20 cellular contexts compared by ENCODE assay signal in the genomic region with DNA sequence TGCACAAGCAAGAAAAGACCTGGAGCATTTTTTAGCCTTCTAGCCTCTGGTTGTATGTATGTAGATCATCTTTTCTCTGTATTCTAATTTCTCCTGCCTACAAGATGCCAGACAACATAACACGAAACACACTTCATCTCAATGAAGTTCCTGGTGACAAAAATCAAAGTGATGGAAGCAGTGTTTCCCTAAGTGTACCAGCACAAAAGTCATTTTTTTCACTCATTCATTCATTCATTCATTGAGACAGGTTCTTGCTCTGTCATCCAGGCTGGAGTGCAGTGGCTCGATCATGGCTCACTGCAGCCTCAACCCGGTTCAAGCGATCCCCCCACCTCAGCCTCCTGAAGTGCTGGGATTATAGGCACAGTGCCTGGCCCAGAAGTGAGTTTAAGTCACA.
DNase-seq lines count a peak whose midpoint lies in the region; ATAC-seq, FAIRE-seq and TF ChIP-seq lines count a peak whose summit lies in the region.
"Had no signal": no experiment of that assay in that cellular context is flagged by ENCODE, and none has a peak within 500 bp of the region (broad histone marks: within the 10 kb centered on the region; RNA-seq: fewer than 3 reads in every experiment).

No MANE protein-coding gene starts in this region.

- H3K9me3 Mint-ChIP-seq in osteocyte (ENCODE audit: unreplicated experiment) = no peaks in the 10 kb centered on the region
- H3K9me3 Mint-ChIP-seq: CD4-positive, CD25-positive, alpha-beta regulatory T cell; CD8-positive, alpha-beta T cell; GM23338; H9 had no signal

- no peaks in the 10 kb centered on the region for H3K79me2 ChIP-seq in K562 (ENCODE audit: control insufficient read depth, insufficient read depth, low read length)

- peaks cover 5% of the 10 kb centered on the region for H3K9me1 ChIP-seq in K562 (ENCODE audit: control insufficient read depth, insufficient read depth, low read length)

- TF ChIP-seq EP300 in K562 (IDR thresholded peaks at IDR 0.05; ENCODE audit: low read length) (no peak), suprapubic skin (IDR thresholded peaks at IDR 0.05) (no peak)

- 28% methylated on average over 4 of the region's 4 CpGs for WGBS in K562 (ENCODE audit: insufficient coverage, low coverage, missing lambda C conversion rate)
- WGBS in suprapubic skin = 93% methylated on average over 4 of the region's 4 CpGs

- peak overlapping the region in 1 of 2 experiments; percentile 37; a peak in 2 of 4 replicates for H3K9ac ChIP-seq in K562 (ENCODE audit: insufficient read depth in 1 of 2, low read depth in 2 of 2, low read length in 2 of 2)
- H3K9ac ChIP-seq: BLaER1 had no signal

- H4K20me1 ChIP-seq in K562 (replicated peaks; ENCODE audit: control insufficient read depth, insufficient read depth, low read length) = no peaks in the 10 kb centered on the region
- H4K20me1 ChIP-seq: BLaER1 had no signal

- peak overlapping the region; percentile 45 for H3K27ac Mint-ChIP-seq in osteocyte (ENCODE audit: unreplicated experiment)
- H3K27ac Mint-ChIP-seq: B cell; CD8-positive, alpha-beta T cell; GM23338 had no signal

- peak; percentile 20 for ATAC-seq in K562
- ATAC-seq: CD8-positive, alpha-beta T cell; GM23338; HCT116 had no signal

- peak overlapping the region; percentile 60 for H3K4me2 ChIP-seq in K562 (ENCODE audit: insufficient read depth, low read length)
- H3K4me2 ChIP-seq: BLaER1, GM23338 had no signal

- POLR2A ChIA-PET in K562 (lab: Yijun Ruan, JAX) = interaction anchor here (0.6 to 1.7 kb wide), 5 partner anchors 12 to 42 kb away, joined by 3 to 7 read pairs (median 4); no protein-coding TSS in a partner anchor

- H3K4me3 ChIP-seq in K562 = no peak overlapping the region
- H3K4me3 ChIP-seq in suprapubic skin = no peak overlapping the region
- H3K4me3 ChIP-seq: BLaER1, GM23338 had no signal

- H3K36me3 ChIP-seq in K562 (ENCODE audit: control insufficient read depth, insufficient read depth, low read length) (peaks cover 13% of the 10 kb centered on the region; the same call in 2 of the 3 replicates), suprapubic skin (peaks cover 9% of the 10 kb centered on the region)

- no peak for TF ChIP-seq CTCF in K562 (IDR thresholded peaks at IDR 0.05 in 2 of 3, conservative IDR thresholded peaks at IDR 0.05 in 1 of 3; ENCODE audit: insufficient read depth in 2 of 3, low read depth in 1 of 3, low read length in 3 of 3)
- TF ChIP-seq CTCF in osteocyte (IDR thresholded peaks at IDR 0.05) = no peak
- TF ChIP-seq CTCF in suprapubic skin (IDR thresholded peaks at IDR 0.05) = no peak

- no peak for FAIRE-seq in K562 (lab: Jason Lieb, UNC)
- FAIRE-seq: D721Med, GM12891, GM18507 had no signal

- peak overlapping the region; percentile 5; the same call in 1 of the 2 replicates for H2AFZ ChIP-seq in K562 (ENCODE audit: low read depth, low read length)
- H2AFZ ChIP-seq: GM23338 had no signal

- peaks cover 44% of the 10 kb centered on the region for H3K4me1 Mint-ChIP-seq in osteocyte (ENCODE audit: unreplicated experiment)
- H3K4me1 Mint-ChIP-seq: B cell had no signal

- peak overlapping the region; percentile 76 for H3K27ac ChIP-seq in K562 (ENCODE audit: extremely low read depth, low read depth, low read length)
- H3K27ac ChIP-seq in suprapubic skin = peak overlapping the region; percentile 6
- H3K27ac ChIP-seq: BLaER1, C4-2B had no signal

- peaks cover 10 to 53% of the 10 kb centered on the region in 2 experiments; a peak in 4 of 5 replicates for H3K4me1 ChIP-seq in K562 (replicated peaks in 1 of 2; ENCODE audit: control insufficient read depth in 2 of 2, insufficient read depth in 2 of 2, low read length in 2 of 2)
- H3K4me1 ChIP-seq in suprapubic skin = peaks cover 30% of the 10 kb centered on the region
- H3K4me1 ChIP-seq: BLaER1 had no signal

- H3K9me3 ChIP-seq in K562 (replicated peaks; ENCODE audit: control insufficient read depth, insufficient read depth, low read depth, low read length) = no peaks in the 10 kb centered on the region
- no peaks in the 10 kb centered on the region for H3K9me3 ChIP-seq in suprapubic skin
- H3K9me3 ChIP-seq: BLaER1 had no signal

- H3K36me3 Mint-ChIP-seq in osteocyte (ENCODE audit: unreplicated experiment) = peaks cover 32% of the 10 kb centered on the region

- no TSS peak for BruUV-seq in K562 (replicated peaks; lab: Mats Ljungman, UMichigan)

- H3K27me3 ChIP-seq in K562 (ENCODE audit: control insufficient read depth in 2 of 2, insufficient read depth in 2 of 2, low read length in 2 of 2) (no peaks in the 10 kb centered on the region), suprapubic skin (no peaks in the 10 kb centered on the region)
- H3K27me3 ChIP-seq: BLaER1 had no signal

- no peaks in the 10 kb centered on the region for H3K27me3 Mint-ChIP-seq in osteocyte (ENCODE audit: unreplicated experiment)
- H3K27me3 Mint-ChIP-seq: B cell; CD4-positive, CD25-positive, alpha-beta regulatory T cell had no signal

- H3K4me3 Mint-ChIP-seq in osteocyte (ENCODE audit: unreplicated experiment) = no peak overlapping the region
- H3K4me3 Mint-ChIP-seq: B cell; CD4-positive, CD25-positive, alpha-beta regulatory T cell; CD8-positive, alpha-beta T cell; GM23338; H9 had no signal

- no peak for TF ChIP-seq RAD21 in K562 (CRISPR knock-in tag; conservative IDR thresholded peaks at IDR 0.05 in 1 of 2, IDR thresholded peaks at IDR 0.05 in 1 of 2)

- TF ChIP-seq POLR2A in K562 (conservative IDR thresholded peaks at IDR 0.05) (no peak), suprapubic skin (IDR thresholded peaks at IDR 0.05) (no peak)

- intact Hi-C loops in K562 (cut with micrococcal nuclease) = no loop called here

- in situ Hi-C loops in K562 (cut with MboI) = no loop called here

- CTCF ChIA-PET in K562 (lab: Yijun Ruan, JAX; ENCODE audit: low intra/inter-chr PET ratio) = no interaction called here

- DNase-seq in K562 (ENCODE audit: extremely low read depth in 1 of 4, low spot score in 3 of 4) (no peak), osteocyte (ENCODE audit: extremely low spot score, unreplicated experiment) (no peak), suprapubic skin (ENCODE audit: low spot score in 2 of 2) (no peak), NCI-H1694 treated with DMSO at 0.1 percent for 48 hours (lab: John Stamatoyannopoulos, UW) (no peak), DMS 273 (lab: John Stamatoyannopoulos, UW; ENCODE audit: unreplicated experiment) (no peak)
- DNase-seq in activated CD4-positive, alpha-beta T cell treated with anti-CD3 and anti-CD28 coated beads, Interleukin-2, amount 50 U/mL, for 48 hours = no peak
- DNase-seq: CD4-positive, CD25-positive, alpha-beta regulatory T cell; CD8-positive, alpha-beta T cell; DMS53; DMS79 treated with DMSO at 0.1 percent for 48 hours; GF-D8; H9 had no signal

TF ChIP-seq in K562, 482 proteins besides CTCF, POLR2A, EP300 and RAD21:
- TF ChIP-seq RBBP5 (IDR thresholded peaks at IDR 0.05; ENCODE audit: borderline replicate concordance, insufficient read depth, low read length, poor library complexity, severe bottlenecking) (peak; percentile 3), ZNF24 (IDR thresholded peaks at IDR 0.05) (peak; percentile 92), ILF3 (IDR thresholded peaks at IDR 0.05; ENCODE audit: borderline replicate concordance) (no peak), NFE2 (IDR thresholded peaks at IDR 0.05; ENCODE audit: low read depth) (peak; percentile 35; the same call in 1 of the 2 replicates), ZNF592 (IDR thresholded peaks at IDR 0.05) (0 out of 2 replicates have a peak, but pooled peaks have one; percentile 17), RBM15 (IDR thresholded peaks at IDR 0.05; ENCODE audit: insufficient read depth, low read length) (no peak), ZKSCAN8 (CRISPR knock-in tag; IDR thresholded peaks at IDR 0.05) (0 out of 2 replicates have a peak, but pooled peaks have one; percentile 9), BRD4 (IDR thresholded peaks at IDR 0.05) (0 out of 2 replicates have a peak, but pooled peaks have one; percentile 8)
